1 cellular context compared by ENCODE assay signal in genomic region chr5:20601678-20602100, GRCh38.
TF ChIP-seq lines count a peak whose summit lies in the region.

No MANE protein-coding gene starts in this region.

TF ChIP-seq in GM23338, 12 proteins besides CTCF, POLR2A, EP300 and RAD21 (continued from another document):
- TF ChIP-seq, protein P1, sequence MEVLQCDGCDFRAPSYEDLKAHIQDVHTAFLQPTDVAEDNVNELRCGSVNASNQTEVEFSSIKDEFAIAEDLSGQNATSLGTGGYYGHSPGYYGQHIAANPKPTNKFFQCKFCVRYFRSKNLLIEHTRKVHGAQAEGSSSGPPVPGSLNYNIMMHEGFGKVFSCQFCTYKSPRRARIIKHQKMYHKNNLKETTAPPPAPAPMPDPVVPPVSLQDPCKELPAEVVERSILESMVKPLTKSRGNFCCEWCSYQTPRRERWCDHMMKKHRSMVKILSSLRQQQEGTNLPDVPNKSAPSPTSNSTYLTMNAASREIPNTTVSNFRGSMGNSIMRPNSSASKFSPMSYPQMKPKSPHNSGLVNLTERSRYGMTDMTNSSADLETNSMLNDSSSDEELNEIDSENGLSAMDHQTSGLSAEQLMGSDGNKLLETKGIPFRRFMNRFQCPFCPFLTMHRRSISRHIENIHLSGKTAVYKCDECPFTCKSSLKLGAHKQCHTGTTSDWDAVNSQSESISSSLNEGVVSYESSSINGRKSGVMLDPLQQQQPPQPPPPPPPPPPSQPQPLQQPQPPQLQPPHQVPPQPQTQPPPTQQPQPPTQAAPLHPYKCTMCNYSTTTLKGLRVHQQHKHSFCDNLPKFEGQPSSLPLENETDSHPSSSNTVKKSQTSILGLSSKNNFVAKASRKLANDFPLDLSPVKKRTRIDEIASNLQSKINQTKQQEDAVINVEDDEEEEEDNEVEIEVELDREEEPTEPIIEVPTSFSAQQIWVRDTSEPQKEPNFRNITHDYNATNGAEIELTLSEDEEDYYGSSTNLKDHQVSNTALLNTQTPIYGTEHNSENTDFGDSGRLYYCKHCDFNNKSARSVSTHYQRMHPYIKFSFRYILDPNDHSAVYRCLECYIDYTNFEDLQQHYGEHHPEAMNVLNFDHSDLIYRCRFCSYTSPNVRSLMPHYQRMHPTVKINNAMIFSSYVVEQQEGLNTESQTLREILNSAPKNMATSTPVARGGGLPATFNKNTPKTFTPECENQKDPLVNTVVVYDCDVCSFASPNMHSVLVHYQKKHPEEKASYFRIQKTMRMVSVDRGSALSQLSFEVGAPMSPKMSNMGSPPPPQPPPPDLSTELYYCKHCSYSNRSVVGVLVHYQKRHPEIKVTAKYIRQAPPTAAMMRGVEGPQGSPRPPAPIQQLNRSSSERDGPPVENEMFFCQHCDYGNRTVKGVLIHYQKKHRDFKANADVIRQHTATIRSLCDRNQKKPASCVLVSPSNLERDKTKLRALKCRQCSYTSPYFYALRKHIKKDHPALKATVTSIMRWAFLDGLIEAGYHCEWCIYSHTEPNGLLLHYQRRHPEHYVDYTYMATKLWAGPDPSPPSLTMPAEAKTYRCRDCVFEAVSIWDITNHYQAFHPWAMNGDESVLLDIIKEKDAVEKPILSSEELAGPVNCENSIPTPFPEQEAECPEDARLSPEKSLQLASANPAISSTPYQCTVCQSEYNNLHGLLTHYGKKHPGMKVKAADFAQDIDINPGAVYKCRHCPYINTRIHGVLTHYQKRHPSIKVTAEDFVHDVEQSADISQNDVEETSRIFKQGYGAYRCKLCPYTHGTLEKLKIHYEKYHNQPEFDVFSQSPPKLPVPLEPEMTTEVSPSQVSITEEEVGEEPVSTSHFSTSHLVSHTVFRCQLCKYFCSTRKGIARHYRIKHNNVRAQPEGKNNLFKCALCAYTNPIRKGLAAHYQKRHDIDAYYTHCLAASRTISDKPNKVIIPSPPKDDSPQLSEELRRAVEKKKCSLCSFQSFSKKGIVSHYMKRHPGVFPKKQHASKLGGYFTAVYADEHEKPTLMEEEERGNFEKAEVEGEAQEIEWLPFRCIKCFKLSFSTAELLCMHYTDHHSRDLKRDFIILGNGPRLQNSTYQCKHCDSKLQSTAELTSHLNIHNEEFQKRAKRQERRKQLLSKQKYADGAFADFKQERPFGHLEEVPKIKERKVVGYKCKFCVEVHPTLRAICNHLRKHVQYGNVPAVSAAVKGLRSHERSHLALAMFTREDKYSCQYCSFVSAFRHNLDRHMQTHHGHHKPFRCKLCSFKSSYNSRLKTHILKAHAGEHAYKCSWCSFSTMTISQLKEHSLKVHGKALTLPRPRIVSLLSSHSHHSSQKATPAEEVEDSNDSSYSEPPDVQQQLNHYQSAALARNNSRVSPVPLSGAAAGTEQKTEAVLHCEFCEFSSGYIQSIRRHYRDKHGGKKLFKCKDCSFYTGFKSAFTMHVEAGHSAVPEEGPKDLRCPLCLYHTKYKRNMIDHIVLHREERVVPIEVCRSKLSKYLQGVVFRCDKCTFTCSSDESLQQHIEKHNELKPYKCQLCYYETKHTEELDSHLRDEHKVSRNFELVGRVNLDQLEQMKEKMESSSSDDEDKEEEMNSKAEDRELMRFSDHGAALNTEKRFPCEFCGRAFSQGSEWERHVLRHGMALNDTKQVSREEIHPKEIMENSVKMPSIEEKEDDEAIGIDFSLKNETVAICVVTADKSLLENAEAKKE (CRISPR knock-in tag; IDR thresholded peaks at IDR 0.05), result no peak
- TF ChIP-seq EZH2phosphoT487 (IDR thresholded peaks at IDR 0.05; ENCODE audit: unreplicated experiment), result no peak
- TF ChIP-seq NANOG (IDR thresholded peaks at IDR 0.05; ENCODE audit: borderline replicate concordance), result no peak
- TF ChIP-seq, protein P2, sequence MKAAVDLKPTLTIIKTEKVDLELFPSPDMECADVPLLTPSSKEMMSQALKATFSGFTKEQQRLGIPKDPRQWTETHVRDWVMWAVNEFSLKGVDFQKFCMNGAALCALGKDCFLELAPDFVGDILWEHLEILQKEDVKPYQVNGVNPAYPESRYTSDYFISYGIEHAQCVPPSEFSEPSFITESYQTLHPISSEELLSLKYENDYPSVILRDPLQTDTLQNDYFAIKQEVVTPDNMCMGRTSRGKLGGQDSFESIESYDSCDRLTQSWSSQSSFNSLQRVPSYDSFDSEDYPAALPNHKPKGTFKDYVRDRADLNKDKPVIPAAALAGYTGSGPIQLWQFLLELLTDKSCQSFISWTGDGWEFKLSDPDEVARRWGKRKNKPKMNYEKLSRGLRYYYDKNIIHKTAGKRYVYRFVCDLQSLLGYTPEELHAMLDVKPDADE (IDR thresholded peaks at IDR 0.05), result no peak
- TF ChIP-seq ZNF331 (CRISPR knock-in tag; IDR thresholded peaks at IDR 0.05; ENCODE audit: low read depth), result no peak
- TF ChIP-seq ZNF114 (CRISPR knock-in tag; IDR thresholded peaks at IDR 0.05), result no peak
- TF ChIP-seq POLR2AphosphoS5 (IDR thresholded peaks at IDR 0.05; ENCODE audit: low read depth), result no peak
